ENCODE assay signal across 26 cellular contexts in the genomic region with DNA sequence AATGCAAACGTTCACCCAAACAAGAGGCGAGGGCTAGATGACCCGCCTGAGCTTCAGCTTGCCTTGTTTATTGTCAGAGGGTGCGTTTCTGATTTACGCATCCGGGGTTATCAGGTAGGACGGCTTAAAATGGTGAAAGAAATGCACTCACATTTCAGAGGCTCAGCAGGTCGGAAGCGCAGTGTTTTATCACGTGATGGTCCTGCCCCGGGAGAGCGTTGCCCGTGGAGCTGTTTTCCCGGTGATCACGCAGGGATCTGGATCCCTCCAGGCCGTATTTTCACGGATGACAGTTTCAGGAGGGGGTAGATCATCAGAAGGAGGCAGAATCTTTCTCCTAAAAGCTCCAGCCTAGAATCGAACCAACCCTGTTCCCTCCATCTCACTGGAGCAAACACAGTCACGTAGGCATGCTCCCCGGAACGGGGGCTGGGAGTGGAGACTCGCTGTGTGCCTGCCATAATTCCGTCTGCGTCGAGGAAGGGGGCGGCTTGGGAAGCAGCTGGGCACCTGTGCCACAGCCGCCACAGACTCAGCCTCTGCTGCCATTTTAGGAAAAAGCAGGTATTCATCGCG.
"Had no signal": no experiment of that assay in that cellular context is flagged by ENCODE, and none has a peak within 500 bp of the region (broad histone marks: within the 10 kb centered on the region; RNA-seq: fewer than 3 reads in every experiment).

No MANE protein-coding gene starts in this region.

- DNase-seq: activated CD4-positive, alpha-beta memory T cell treated with anti-CD3 and anti-CD28 coated beads, Interleukin-2, amount 10 ng/mL, durations not matched to agents 7 days and 5 days; activated CD4-positive, alpha-beta T cell treated with anti-CD3 and anti-CD28 coated beads for 36 hours; activated CD4-positive, alpha-beta T cell treated with anti-CD3 and anti-CD28 coated beads, Interleukin-2, amount 50 U/mL, for 1 hour; activated gamma-delta T cell; activated naive CD4-positive, alpha-beta T cell treated with anti-CD3 and anti-CD28 coated beads for 36 hours; activated T-cell treated with anti-CD3 and anti-CD28 coated beads for 4 hours; activated T-cell treated with anti-CD3 and anti-CD28 coated beads, Interleukin-2, amount 50 U/mL, for 48 hours; caudate nucleus; Kasumi-1; NCI-H1105 treated with DMSO at 0.1 percent for 48 hours; NCI-H1436 treated with DMSO at 0.1 percent for 48 hours; NCI-H187; NCI-H2171 treated with DMSO at 0.1 percent for 48 hours; NCI-H345; NCI-H510A; NCI-H526 treated with DMSO at 0.1 percent for 48 hours; NK-92 treated with Interleukin-12 subunit alpha and Interleukin-12 subunit beta, amount 100 ng/mL, for 24 hours; OCI-M1; RPMI8226; T-helper 1 cell had no signal

- H3K27me3 ChIP-seq: breast epithelium had no signal

- H3K4me3 ChIP-seq: breast epithelium, SK-N-MC had no signal

- H3K27ac ChIP-seq: breast epithelium, SK-N-MC, VCaP had no signal

- H3K9me3 ChIP-seq: breast epithelium had no signal

- H3K4me1 ChIP-seq: breast epithelium had no signal

- H3K36me3 ChIP-seq: breast epithelium had no signal

- ATAC-seq: activated CD4-positive, alpha-beta T cell treated with anti-CD3 and anti-CD28 coated beads for 36 hours; activated T-helper 17 cell treated with anti-CD3 and anti-CD28 coated beads, Interleukin-2, amount 50 U/mL, for 72 hours; Panc1; Right ventricle myocardium inferior had no signal
